Comparison of ENCODE assay signal across 15 cellular contexts in genomic region chr9:130537346-130538050, GRCh38. TPM values are rescaled to one million over a fixed set of nuclear protein-coding genes. Genes with fewer than 3 reads are reported as not detected.
DNase-seq lines count a peak whose midpoint lies in the region; ATAC-seq and TF ChIP-seq lines count a peak whose summit lies in the region.
"Had no signal": no experiment of that assay in that cellular context is flagged by ENCODE, and none has a peak within 500 bp of the region (broad histone marks: within the 10 kb centered on the region; RNA-seq: fewer than 3 reads in every experiment).

No MANE protein-coding gene starts in this region.

- no peak overlapping the region for H3K9ac ChIP-seq in GM23248
- no peak overlapping the region for H3K9ac ChIP-seq in endodermal cell (ENCODE audit: extremely low read depth, low read length, poor library complexity, severe bottlenecking)
- H3K9ac ChIP-seq: parathyroid adenoma had no signal

- no peaks in the 10 kb centered on the region for H4K20me1 ChIP-seq in GM23248 (ENCODE audit: insufficient read depth)

- H3K4me3 ChIP-seq in GM23248 (no peak overlapping the region), endodermal cell (ENCODE audit: low read length) (no peak overlapping the region)

- peak overlapping the region; percentile 32; the same call in 1 of the 2 replicates for H2AFZ ChIP-seq in GM23248
- H2AFZ ChIP-seq: parathyroid adenoma had no signal

- H3K4me1 ChIP-seq in GM23248 (ENCODE audit: insufficient read depth), result peaks cover 9% of the 10 kb centered on the region; the same call in 1 of the 2 replicates
- H3K4me1 ChIP-seq in endodermal cell (ENCODE audit: control insufficient read depth, insufficient read depth, low read length), result no peaks in the 10 kb centered on the region
- H3K4me1 ChIP-seq: parathyroid adenoma had no signal

- H3K27me3 ChIP-seq in GM23248 (replicated peaks; ENCODE audit: insufficient read depth) (no peaks in the 10 kb centered on the region), endodermal cell (ENCODE audit: control insufficient read depth, insufficient read depth, low read length, poor library complexity, severe bottlenecking) (peaks cover 24% of the 10 kb centered on the region)

- DNase-seq in GM23248, result peak; percentile 37
- DNase-seq in OCI-M2 (lab: John Stamatoyannopoulos, UW; ENCODE audit: unreplicated experiment), result peak; percentile 76
- peak; percentile 50 for DNase-seq in endodermal cell
- DNase-seq in omental fat pad (ENCODE audit: low spot score), result no peak
- no peak for DNase-seq in ACHN
- DNase-seq in mucosa of gallbladder (ENCODE audit: low spot score), result no peak
- DNase-seq in NCI-H2227 (lab: John Stamatoyannopoulos, UW; ENCODE audit: unreplicated experiment), result no peak
- DNase-seq: activated CD4-positive, CD25-positive, alpha-beta regulatory T cell treated with anti-CD3 and anti-CD28 coated beads, Interleukin-2, amount 50 U/mL, for 72 hours; activated effector memory CD4-positive, alpha-beta T cell treated with anti-CD3 and anti-CD28 coated beads, Interleukin-2, amount 50 U/mL, for 16 hours; NCI-H510A; Right ventricle myocardium superior; stimulated activated CD4-positive, alpha-beta T cell treated with anti-CD3 and anti-CD28 coated beads, Interleukin-2, amount 100 ng/mL, for 48 hours had no signal

- H3K9me2 ChIP-seq in GM23248 (ENCODE audit: insufficient read depth), result no peaks in the 10 kb centered on the region

- H3K4me2 ChIP-seq in GM23248 (ENCODE audit: unreplicated experiment), result peak overlapping the region; percentile 34

- TF ChIP-seq CTCF in endodermal cell (conservative IDR thresholded peaks at IDR 0.05) (no peak), omental fat pad (IDR thresholded peaks at IDR 0.05) (no peak)

- H3K4me3 Mint-ChIP-seq in endodermal cell, result no peak overlapping the region

- H3K36me3 ChIP-seq in GM23248 (ENCODE audit: low read depth), result no peaks in the 10 kb centered on the region
- H3K36me3 ChIP-seq in endodermal cell (ENCODE audit: control insufficient read depth, insufficient read depth, low read length), result no peaks in the 10 kb centered on the region

- no peaks in the 10 kb centered on the region for H3K79me2 ChIP-seq in GM23248 (ENCODE audit: insufficient read depth)
- H3K79me2 ChIP-seq: parathyroid adenoma had no signal

- no peak overlapping the region for H3K27ac Mint-ChIP-seq in endodermal cell

- in situ Hi-C loops in GM23248 (cut with MboI), result no loop called here
- in situ Hi-C loops in ACHN (cut with HindIII; ENCODE audit: low pct_ligation_motif_present, low pct_unique_long_range_greater_than_20kb, low sequenced_read_pairs), result no loop called here

- 25 to 27% methylated on average over 22 to 23 of the region's 25 CpGs for WGBS in GM23248 (ENCODE audit: low coverage in 1 of 2, low lambda C conversion rate in 2 of 2, missing lambda C conversion rate in 2 of 2), 2 experiments
- 65 to 73% methylated on average over 24 to 25 of the region's 25 CpGs for WGBS in endodermal cell (ENCODE audit: insufficient coverage in 1 of 2, insufficient read length in 1 of 2), 2 experiments

- no peaks in the 10 kb centered on the region for H3K36me3 Mint-ChIP-seq in endodermal cell (ENCODE audit: low read depth)

- no peak overlapping the region for H3K27ac ChIP-seq in GM23248
- no peak overlapping the region for H3K27ac ChIP-seq in endodermal cell (ENCODE audit: low read depth, low read length)
- H3K27ac ChIP-seq: parathyroid adenoma had no signal

- ATAC-seq in omental fat pad (ENCODE audit: low FRiP score), result peak; percentile 8
- no peak for ATAC-seq in HG03432 (IDR thresholded peaks at IDR 0.05; ENCODE audit: unreplicated experiment)
- ATAC-seq: HCT116 had no signal

- H3F3A ChIP-seq in GM23248 (ENCODE audit: insufficient read depth), result no peaks in the 10 kb centered on the region

- H3K9me3 ChIP-seq in GM23248 (ENCODE audit: low read depth) (no peaks in the 10 kb centered on the region), endodermal cell (ENCODE audit: control insufficient read depth, low read length) (no peaks in the 10 kb centered on the region)

- peaks cover 42% of the 10 kb centered on the region for H3K27me3 Mint-ChIP-seq in endodermal cell (ENCODE audit: insufficient read depth)

- peaks cover 8% of the 10 kb centered on the region for H3K4me1 Mint-ChIP-seq in endodermal cell

- H3K9me3 Mint-ChIP-seq in endodermal cell, result no peaks in the 10 kb centered on the region

RNA-seq across cellular contexts. Expression of gene FUBP3, which starts 41.9 kb away (rescaled TPM):
- 52.0 and 53.5 TPM in 2 replicates for total RNA-seq in GM23248 (2014; rRNA removed; shearing (Covaris generic))
- 54.7 and 55.8 TPM in 2 replicates for polyA plus RNA-seq in GM23248 (2016; fragmentation: Nextera tagmentation; extraction: Ambion mirVana)
- total RNA-seq in endodermal cell (10 to 100 TPM; 74.3 to 76.3 TPM), omental fat pad (10 to 100 TPM; 29.7 to 46.3 (median 37.9) TPM), mucosa of gallbladder (51.8 TPM)
- polyA plus RNA-seq in endodermal cell (2013, experiment 1 of 2), result 60.9 TPM
- polyA plus RNA-seq in endodermal cell (2013, experiment 2 of 2), result 59.4 TPM

Comparison
In these comparisons a context has a peak if more than half of its experiments do, and no peak if none do; other contexts are left out.
1. DNase-seq: peak in GM23248 (single experiment), OCI-M2 (single experiment) and endodermal cell (single experiment); none in omental fat pad (single experiment), ACHN (single experiment), mucosa of gallbladder (single experiment) and NCI-H2227 (single experiment).